Comparison of ENCODE assay signal across 8 cellular contexts in genomic region chr1:153533689-153534201, GRCh38. TPM values are rescaled to one million over a fixed set of nuclear protein-coding genes. Genes with fewer than 3 reads are reported as not detected.
DNase-seq lines count a peak whose midpoint lies in the region; ATAC-seq, FAIRE-seq and TF ChIP-seq lines count a peak whose summit lies in the region.

No MANE protein-coding gene starts in this region.

- no peak for TF ChIP-seq RAD21 in K562 (CRISPR knock-in tag; conservative IDR thresholded peaks at IDR 0.05 in 1 of 2, IDR thresholded peaks at IDR 0.05 in 1 of 2)

- H3K9me1 ChIP-seq in K562 (ENCODE audit: control insufficient read depth, insufficient read depth, low read length) = no peaks in the 10 kb centered on the region

- no peaks in the 10 kb centered on the region for H3K9me3 ChIP-seq in K562 (replicated peaks; ENCODE audit: control insufficient read depth, insufficient read depth, low read depth, low read length)
- H3K9me3 ChIP-seq in iPS-20b (ENCODE audit: insufficient read depth, low read depth, low read length) = no peaks in the 10 kb centered on the region
- no peaks in the 10 kb centered on the region for H3K9me3 ChIP-seq in stomach smooth muscle (ENCODE audit: control insufficient read depth in 2 of 2, low read length in 2 of 2)

- in situ Hi-C loops in K562 (cut with MboI) = loop anchor here (5.0 kb wide), 1 partner anchor 34 kb away; the partner anchor contains the start of gene S100A2

- POLR2A ChIA-PET in K562 (lab: Yijun Ruan, JAX) = interaction anchor here (0.6 to 1.0 kb wide), 3 partner anchors 9 to 18 kb away, joined by 3 to 4 read pairs (median 3); no protein-coding TSS in a partner anchor

- no peak for FAIRE-seq in K562 (lab: Jason Lieb, UNC)

- no peak overlapping the region; the same call in 2 of the 3 replicates for H3K27ac ChIP-seq in K562 (ENCODE audit: extremely low read depth, low read depth, low read length)
- H3K27ac ChIP-seq in iPS-20b (ENCODE audit: low read length) = no peak overlapping the region
- H3K27ac ChIP-seq in stomach smooth muscle (ENCODE audit: low read length) = peak overlapping the region; percentile 98

- 28% methylated on average over 12 of the region's 13 CpGs for WGBS in K562 (ENCODE audit: insufficient coverage, low coverage, missing lambda C conversion rate)

- TF ChIP-seq EP300 in K562 (IDR thresholded peaks at IDR 0.05; ENCODE audit: low read length) = no peak

- TF ChIP-seq POLR2A in K562 (conservative IDR thresholded peaks at IDR 0.05) = no peak

- no TSS peak for BruUV-seq in K562 (replicated peaks; lab: Mats Ljungman, UMichigan)

- H3K36me3 ChIP-seq in K562 (ENCODE audit: control insufficient read depth, insufficient read depth, low read length) = no peaks in the 10 kb centered on the region
- no peaks in the 10 kb centered on the region for H3K36me3 ChIP-seq in iPS-20b (ENCODE audit: insufficient read depth, low read depth, low read length)
- peaks cover 0 to 4% of the 10 kb centered on the region in 2 donors for H3K36me3 ChIP-seq in stomach smooth muscle (ENCODE audit: control insufficient read depth in 2 of 2, insufficient read depth in 2 of 2, low read length in 2 of 2)

- H2AFZ ChIP-seq in K562 (ENCODE audit: low read depth, low read length) = peak overlapping the region; percentile 86

- intact Hi-C loops in K562 (cut with micrococcal nuclease) = loop anchor here (5.0 kb wide), 1 partner anchor 99 kb away; the partner anchor contains the start of gene CHTOP

- H3K79me2 ChIP-seq in K562 (ENCODE audit: control insufficient read depth, insufficient read depth, low read length) = no peaks in the 10 kb centered on the region; the same call in 2 of the 3 replicates

- no peaks in the 10 kb centered on the region for H4K20me1 ChIP-seq in K562 (replicated peaks; ENCODE audit: control insufficient read depth, insufficient read depth, low read length)

- peaks cover 45 to 52% of the 10 kb centered on the region in 2 experiments for H3K4me1 ChIP-seq in K562 (replicated peaks in 1 of 2; ENCODE audit: control insufficient read depth in 2 of 2, insufficient read depth in 2 of 2, low read length in 2 of 2)
- peaks cover 26% of the 10 kb centered on the region for H3K4me1 ChIP-seq in iPS-20b (ENCODE audit: insufficient read depth, low read length)
- peaks cover 44% of the 10 kb centered on the region for H3K4me1 ChIP-seq in stomach smooth muscle (ENCODE audit: control insufficient read depth, insufficient read depth, low read length)

- peak overlapping the region; percentile 11 to 39; a peak in 2 of 4 replicates for H3K9ac ChIP-seq in K562 (ENCODE audit: insufficient read depth in 1 of 2, low read depth in 2 of 2, low read length in 2 of 2)
- H3K9ac ChIP-seq in iPS-20b (ENCODE audit: low read depth, low read length) = peak overlapping the region; percentile 46; the same call in 1 of the 2 replicates
- H3K9ac ChIP-seq in stomach smooth muscle (ENCODE audit: low read length in 2 of 2) = peak overlapping the region; percentile 62 to 64

- CTCF ChIA-PET in K562 (lab: Yijun Ruan, JAX; ENCODE audit: low intra/inter-chr PET ratio) = interaction anchor here (2.4 kb wide), 1 partner anchor 35 kb away, joined by 21 read pairs; no protein-coding TSS in a partner anchor

- peak overlapping the region; percentile 19 for H3K4me2 ChIP-seq in K562 (ENCODE audit: insufficient read depth, low read length)

- ATAC-seq in K562 (no peak), HG03432 (IDR thresholded peaks at IDR 0.05; ENCODE audit: unreplicated experiment) (no peak)

- H3K27me3 ChIP-seq in K562 (ENCODE audit: control insufficient read depth in 2 of 2, insufficient read depth in 2 of 2, low read length in 2 of 2) = no peaks in the 10 kb centered on the region
- peaks cover 39% of the 10 kb centered on the region for H3K27me3 ChIP-seq in iPS-20b (ENCODE audit: insufficient read depth, low read length)
- H3K27me3 ChIP-seq in stomach smooth muscle (ENCODE audit: control insufficient read depth in 1 of 2, insufficient read depth in 2 of 2, low read length in 2 of 2) = no peaks in the 10 kb centered on the region

- H3K4me3 ChIP-seq in K562 = no peak overlapping the region
- peak overlapping the region; percentile 60; the same call in 1 of the 2 replicates for H3K4me3 ChIP-seq in iPS-20b (ENCODE audit: low read length)
- peak overlapping the region; percentile 99 for H3K4me3 ChIP-seq in stomach smooth muscle (ENCODE audit: low read length in 2 of 2)

- DNase-seq in DMS79 (lab: John Stamatoyannopoulos, UW) (peak; percentile 71), NCI-H446 treated with DMSO at 0.1 percent for 48 hours (lab: John Stamatoyannopoulos, UW) (peak; percentile 91), K562 (ENCODE audit: extremely low read depth in 1 of 4, low spot score in 3 of 4) (peak; percentile 47 to 58 (median 56)), NOMO-1 treated with DMSO at 0.1 percent for 48 hours (lab: John Stamatoyannopoulos, UW; ENCODE audit: unreplicated experiment) (no peak)
- DNase-seq in stimulated activated CD4-positive, alpha-beta T cell treated with anti-CD3 and anti-CD28 coated beads, Interleukin-1b, Interleukin-23, amount 100 ng/mL, for 48 hours = no peak

- TF ChIP-seq CTCF in K562 (IDR thresholded peaks at IDR 0.05 in 2 of 3, conservative IDR thresholded peaks at IDR 0.05 in 1 of 3; ENCODE audit: insufficient read depth in 2 of 3, low read depth in 1 of 3, low read length in 3 of 3) = no peak

RNA-seq across cellular contexts. Expression of gene S100A6, which starts 2.0 kb away (rescaled TPM):
- total RNA-seq in K562 (2011; cell fraction: chromatin; rRNA removed; ENCODE audit: low replicate concordance) = 3.2 TPM in 1 of 2 replicates, not detected in the other
- 3.8 and 6.2 TPM in 2 replicates for total RNA-seq in K562 (2011; cell fraction: nucleolus; rRNA removed)
- 1.9 and 3.0 TPM in 2 replicates for total RNA-seq in K562 (2011; cell fraction: nucleoplasm; rRNA removed)
- total RNA-seq in K562 (2014; rRNA removed) (14.7 and 19.1 TPM in 2 replicates), K562 (2014; rRNA removed; fragmentation: Illumina TruSeq; extraction: Trizol) (16.3 and 23.2 TPM in 2 replicates), K562 (2015; rRNA removed; fragmentation: Illumina TruSeq; extraction: Trizol) (32.5 and 36.4 TPM in 2 replicates), K562 (2021) (23.2 and 26.3 TPM in 2 replicates)
- polyA plus RNA-seq in K562 (2011; rRNA removed) (1.3 and 16.7 TPM in 2 replicates), K562 (2014; fragmentation: Illumina TruSeq; extraction: Trizol) (9.8 and 12.9 TPM in 2 replicates), K562 (2014; fragmentation: Nextera tagmentation; extraction: Ambion mirVana) (10 to 100 TPM; 59.5 to 66.5 TPM), K562 (2014; rRNA removed) (26.5 and 30.1 TPM in 2 replicates)
- polyA plus RNA-seq in K562 (2011; cell fraction: cytosol; rRNA removed) = 2.0 and 24.3 TPM in 2 replicates
- polyA plus RNA-seq in K562 (2011; cell fraction: nucleus; rRNA removed) = 0.73 and 6.6 TPM in 2 replicates
- 37.2 and 68.1 TPM in 2 replicates for polyA plus RNA-seq in K562 (2012)
- 4.1 TPM in 1 of 2 replicates, not detected in the other for polyA minus RNA-seq in K562 (2011; rRNA and poly(A)+ RNA removed)
- 15.9 and 30.5 TPM in 2 replicates for polyA minus RNA-seq in K562 (2011; cell fraction: cytosol; rRNA and poly(A)+ RNA removed)
- polyA minus RNA-seq in K562 (2011; cell fraction: nucleus; rRNA and poly(A)+ RNA removed) = 4.4 and 6.5 TPM in 2 replicates

RNA-seq across cellular contexts. Expression of gene S100A5, which starts 7.0 kb away (rescaled TPM):
- total RNA-seq in K562 (2011; cell fraction: chromatin; rRNA removed; ENCODE audit: low replicate concordance) = not detected in 2 replicates
- total RNA-seq in K562 (2011; cell fraction: nucleolus; rRNA removed) = not detected in 2 replicates
- not detected in 2 replicates for total RNA-seq in K562 (2011; cell fraction: nucleoplasm; rRNA removed)
- total RNA-seq in K562 (2014; rRNA removed) = 0.37 TPM in 1 of 2 replicates, not detected in the other
- total RNA-seq in K562 (2014; rRNA removed; fragmentation: Illumina TruSeq; extraction: Trizol) = not detected in 2 replicates
- total RNA-seq in K562 (2015; rRNA removed; fragmentation: Illumina TruSeq; extraction: Trizol) = not detected in 2 replicates
- total RNA-seq in K562 (2021) = not detected in 2 replicates
- 0.45 and 0.60 TPM in 2 replicates for polyA plus RNA-seq in K562 (2011; rRNA removed)
- polyA plus RNA-seq in K562 (2011; cell fraction: cytosol; rRNA removed) = 0.42 and 0.83 TPM in 2 replicates
- 0.36 TPM in 1 of 2 replicates, not detected in the other for polyA plus RNA-seq in K562 (2011; cell fraction: nucleus; rRNA removed)
- 1.2 and 1.4 TPM in 2 replicates for polyA plus RNA-seq in K562 (2012)
- 0.28 and 0.56 TPM in 2 replicates for polyA plus RNA-seq in K562 (2014; fragmentation: Illumina TruSeq; extraction: Trizol)
- 1 to 10 TPM in 1 of 2 experiments, under 1 TPM in 1; 0.67 to 1.4 TPM for polyA plus RNA-seq in K562 (2014; fragmentation: Nextera tagmentation; extraction: Ambion mirVana)
- not detected in 2 replicates for polyA plus RNA-seq in K562 (2014; rRNA removed)
- polyA minus RNA-seq in K562 (2011; rRNA and poly(A)+ RNA removed) = 0.95 TPM in 1 of 2 replicates, not detected in the other
- not detected in 2 replicates for polyA minus RNA-seq in K562 (2011; cell fraction: cytosol; rRNA and poly(A)+ RNA removed)
- not detected in 2 replicates for polyA minus RNA-seq in K562 (2011; cell fraction: nucleus; rRNA and poly(A)+ RNA removed)

RNA-seq across cellular contexts. Expression of gene S100A4, which starts 11.9 kb away (rescaled TPM):
- total RNA-seq in K562 (2011; cell fraction: chromatin; rRNA removed; ENCODE audit: low replicate concordance) = 1.0 TPM in 1 of 2 replicates, not detected in the other
- 0.67 and 1.4 TPM in 2 replicates for total RNA-seq in K562 (2011; cell fraction: nucleolus; rRNA removed)
- 0.66 TPM in 1 of 2 replicates, not detected in the other for total RNA-seq in K562 (2011; cell fraction: nucleoplasm; rRNA removed)
- total RNA-seq in K562 (2014; rRNA removed) (3.7 and 5.2 TPM in 2 replicates), K562 (2014; rRNA removed; fragmentation: Illumina TruSeq; extraction: Trizol) (9.5 and 11.3 TPM in 2 replicates), K562 (2015; rRNA removed; fragmentation: Illumina TruSeq; extraction: Trizol) (11.2 and 11.3 TPM in 2 replicates), K562 (2021) (5.5 and 8.1 TPM in 2 replicates)
- polyA plus RNA-seq in K562 (2011; rRNA removed) (13.9 and 14.8 TPM in 2 replicates), K562 (2014; fragmentation: Illumina TruSeq; extraction: Trizol) (5.6 and 6.9 TPM in 2 replicates), K562 (2014; fragmentation: Nextera tagmentation; extraction: Ambion mirVana) (10 to 100 TPM; 20.1 TPM), K562 (2014; rRNA removed) (7.2 and 11.3 TPM in 2 replicates)
- 12.8 and 19.3 TPM in 2 replicates for polyA plus RNA-seq in K562 (2011; cell fraction: cytosol; rRNA removed)
- polyA plus RNA-seq in K562 (2011; cell fraction: nucleus; rRNA removed) = 5.9 and 6.8 TPM in 2 replicates
- 5.1 and 17.9 TPM in 2 replicates for polyA plus RNA-seq in K562 (2012)
- 3.0 and 4.5 TPM in 2 replicates for polyA minus RNA-seq in K562 (2011; rRNA and poly(A)+ RNA removed)
- polyA minus RNA-seq in K562 (2011; cell fraction: cytosol; rRNA and poly(A)+ RNA removed) = 4.6 and 6.6 TPM in 2 replicates
- polyA minus RNA-seq in K562 (2011; cell fraction: nucleus; rRNA and poly(A)+ RNA removed) = 2.1 and 2.8 TPM in 2 replicates

RNA-seq across cellular contexts. Expression of gene S100A3, which starts 15.3 kb away (rescaled TPM):
- not detected in 2 replicates for total RNA-seq in K562 (2011; cell fraction: chromatin; rRNA removed; ENCODE audit: low replicate concordance)
- total RNA-seq in K562 (2011; cell fraction: nucleolus; rRNA removed) = not detected in 2 replicates
- not detected in 2 replicates for total RNA-seq in K562 (2011; cell fraction: nucleoplasm; rRNA removed)
- total RNA-seq in K562 (2014; rRNA removed) (not detected in 2 replicates), K562 (2014; rRNA removed; fragmentation: Illumina TruSeq; extraction: Trizol) (not detected in 2 replicates), K562 (2015; rRNA removed; fragmentation: Illumina TruSeq; extraction: Trizol) (0.18 and 0.34 TPM in 2 replicates), K562 (2021) (0.34 TPM in 1 of 2 replicates, not detected in the other)
- polyA plus RNA-seq in K562 (2011; rRNA removed) (0.56 TPM in 1 of 2 replicates, not detected in the other), K562 (2014; fragmentation: Illumina TruSeq; extraction: Trizol) (0.16 TPM in 1 of 2 replicates, not detected in the other), K562 (2014; fragmentation: Nextera tagmentation; extraction: Ambion mirVana) (under 1 TPM in 1 of 2 experiments, not detected in 1; 0.08 TPM), K562 (2014; rRNA removed) (0.26 and 1.7 TPM in 2 replicates)
- polyA plus RNA-seq in K562 (2011; cell fraction: cytosol; rRNA removed) = 1.4 TPM in 1 of 2 replicates, not detected in the other
- polyA plus RNA-seq in K562 (2011; cell fraction: nucleus; rRNA removed) = 0.37 TPM in 1 of 2 replicates, not detected in the other
- 0.26 TPM in 1 of 2 replicates, not detected in the other for polyA plus RNA-seq in K562 (2012)
- polyA minus RNA-seq in K562 (2011; rRNA and poly(A)+ RNA removed) = not detected in 2 replicates
- polyA minus RNA-seq in K562 (2011; cell fraction: cytosol; rRNA and poly(A)+ RNA removed) = not detected in 2 replicates
- not detected in 2 replicates for polyA minus RNA-seq in K562 (2011; cell fraction: nucleus; rRNA and poly(A)+ RNA removed)

RNA-seq across cellular contexts. Expression of gene S100A2, which starts 31.9 kb away (rescaled TPM):
- not detected in 2 replicates for total RNA-seq in K562 (2011; cell fraction: chromatin; rRNA removed; ENCODE audit: low replicate concordance)
- not detected in 2 replicates for total RNA-seq in K562 (2011; cell fraction: nucleolus; rRNA removed)
- not detected in 2 replicates for total RNA-seq in K562 (2011; cell fraction: nucleoplasm; rRNA removed)
- total RNA-seq in K562 (2014; rRNA removed) (not detected in 2 replicates), K562 (2014; rRNA removed; fragmentation: Illumina TruSeq; extraction: Trizol) (not detected in 2 replicates), K562 (2015; rRNA removed; fragmentation: Illumina TruSeq; extraction: Trizol) (0.49 TPM in 1 of 2 replicates, not detected in the other), K562 (2021) (0.40 and 1.3 TPM in 2 replicates)
- polyA plus RNA-seq in K562 (2011; rRNA removed) (0.65 TPM in 1 of 2 replicates, not detected in the other), K562 (2014; fragmentation: Illumina TruSeq; extraction: Trizol) (0.86 TPM in 1 of 2 replicates, not detected in the other), K562 (2014; fragmentation: Nextera tagmentation; extraction: Ambion mirVana) (under 1 TPM; 0.28 to 0.46 TPM), K562 (2014; rRNA removed) (0.38 and 0.44 TPM in 2 replicates)
- polyA plus RNA-seq in K562 (2011; cell fraction: cytosol; rRNA removed) = 0.34 TPM in 1 of 2 replicates, not detected in the other
- 0.28 TPM in 1 of 2 replicates, not detected in the other for polyA plus RNA-seq in K562 (2011; cell fraction: nucleus; rRNA removed)
- polyA plus RNA-seq in K562 (2012) = 0.22 and 0.23 TPM in 2 replicates
- not detected in 2 replicates for polyA minus RNA-seq in K562 (2011; rRNA and poly(A)+ RNA removed)
- polyA minus RNA-seq in K562 (2011; cell fraction: cytosol; rRNA and poly(A)+ RNA removed) = not detected in 2 replicates
- not detected in 2 replicates for polyA minus RNA-seq in K562 (2011; cell fraction: nucleus; rRNA and poly(A)+ RNA removed)

Comparison
In these comparisons a context has a peak if more than half of its experiments do, and no peak if none do; other contexts are left out.
1. DNase-seq: peak in DMS79 (single experiment), NCI-H446 treated with DMSO at 0.1 percent for 48 hours (single experiment) and K562 (4 of 4); none in stimulated activated CD4-positive, alpha-beta T cell treated with anti-CD3 and anti-CD28 coated beads, Interleukin-1b, Interleukin-23, amount 100 ng/mL, for 48 hours (single experiment) and NOMO-1 treated with DMSO at 0.1 percent for 48 hours (single experiment).
2. Peak in every context shown above with its lines, with median percentiles within 50 percentile points of each other: H3K9ac ChIP-seq.